ENCODE assay signal across 8 cellular contexts in genomic region chr1:182595641-182596240, GRCh38.
DNase-seq lines count a peak whose midpoint lies in the region; ATAC-seq lines count a peak whose summit lies in the region.

No MANE protein-coding gene starts in this region.

- DNase-seq in DMS153 treated with DMSO at 0.1 percent for 48 hours (lab: John Stamatoyannopoulos, UW; ENCODE audit: unreplicated experiment) (peak; percentile 74), KG1 (lab: John Stamatoyannopoulos, UW) (peak; percentile 24), SHP77 (lab: John Stamatoyannopoulos, UW) (peak; percentile 59 to 64), germinal center (ENCODE audit: low spot score) (peak; percentile 75), posterior cingulate gyrus (peak in 8 of 10 donors; percentile 38 to 91 (median 71))
- peak; percentile 75 for DNase-seq in activated naive CD4-positive, alpha-beta T cell treated with Interleukin-2 at 50 U/mL for 16 hours

- no peak for ATAC-seq in GM19023 (IDR thresholded peaks at IDR 0.05; ENCODE audit: unreplicated experiment)
- ATAC-seq in GM18870 (IDR thresholded peaks at IDR 0.05; ENCODE audit: unreplicated experiment), result no peak

- intact Hi-C loops in posterior cingulate gyrus (cut with DNase I), result no loop called here

Comparison
In these comparisons a context has a peak if more than half of its experiments do, and no peak if none do; other contexts are left out.
1. DNase-seq: peak in every context shown above with its lines; median percentile 75 in activated naive CD4-positive, alpha-beta T cell treated with Interleukin-2 at 50 U/mL for 16 hours; 75 in germinal center; 74 in DMS153 treated with DMSO at 0.1 percent for 48 hours; 71 in posterior cingulate gyrus; 62 in SHP77; 24 in KG1.